ENCODE assay signal across 1 cellular context in genomic region chr16:84689126-84689525, GRCh38.
TF ChIP-seq lines count a peak whose summit lies in the region.

No MANE protein-coding gene starts in this region.

TF ChIP-seq in H1, 55 proteins besides CTCF, POLR2A, EP300 and RAD21:
- TF ChIP-seq MAFK (IDR thresholded peaks at IDR 0.05; ENCODE audit: low read depth, low read length) (no peak), NANOG (IDR thresholded peaks at IDR 0.05; ENCODE audit: insufficient read depth, low read depth, low read length, poor library complexity, severe bottlenecking) (no peak), SIX5 (IDR thresholded peaks at IDR 0.05; ENCODE audit: low read depth, low read length) (no peak), CBX5 (IDR thresholded peaks at IDR 0.05; ENCODE audit: low read depth, low read length) (no peak), ZNF274 (IDR thresholded peaks at IDR 0.05; ENCODE audit: borderline replicate concordance, extremely low read depth, low read length) (no peak), USF2 (IDR thresholded peaks at IDR 0.05; ENCODE audit: low read length) (no peak), POU5F1 (IDR thresholded peaks at IDR 0.05; ENCODE audit: low read depth, low read length) (no peak), ATF3 (IDR thresholded peaks at IDR 0.05; ENCODE audit: insufficient read depth, low read depth, low read length) (no peak), CREB1 (IDR thresholded peaks at IDR 0.05) (no peak), ATF2 (IDR thresholded peaks at IDR 0.05; ENCODE audit: low read length) (no peak), SUZ12 (IDR thresholded peaks at IDR 0.05; ENCODE audit: low read length) (no peak), PHF8 (conservative IDR thresholded peaks at IDR 0.05; ENCODE audit: low read depth, low read length) (no peak), CHD2 (IDR thresholded peaks at IDR 0.05; ENCODE audit: low read length) (no peak), CHD1 (IDR thresholded peaks at IDR 0.05; ENCODE audit: low read depth, low read length) (no peak), SRF (IDR thresholded peaks at IDR 0.05; ENCODE audit: low read depth, low read length) (no peak)
